ENCODE assay signal across 8 cellular contexts in the genomic region with DNA sequence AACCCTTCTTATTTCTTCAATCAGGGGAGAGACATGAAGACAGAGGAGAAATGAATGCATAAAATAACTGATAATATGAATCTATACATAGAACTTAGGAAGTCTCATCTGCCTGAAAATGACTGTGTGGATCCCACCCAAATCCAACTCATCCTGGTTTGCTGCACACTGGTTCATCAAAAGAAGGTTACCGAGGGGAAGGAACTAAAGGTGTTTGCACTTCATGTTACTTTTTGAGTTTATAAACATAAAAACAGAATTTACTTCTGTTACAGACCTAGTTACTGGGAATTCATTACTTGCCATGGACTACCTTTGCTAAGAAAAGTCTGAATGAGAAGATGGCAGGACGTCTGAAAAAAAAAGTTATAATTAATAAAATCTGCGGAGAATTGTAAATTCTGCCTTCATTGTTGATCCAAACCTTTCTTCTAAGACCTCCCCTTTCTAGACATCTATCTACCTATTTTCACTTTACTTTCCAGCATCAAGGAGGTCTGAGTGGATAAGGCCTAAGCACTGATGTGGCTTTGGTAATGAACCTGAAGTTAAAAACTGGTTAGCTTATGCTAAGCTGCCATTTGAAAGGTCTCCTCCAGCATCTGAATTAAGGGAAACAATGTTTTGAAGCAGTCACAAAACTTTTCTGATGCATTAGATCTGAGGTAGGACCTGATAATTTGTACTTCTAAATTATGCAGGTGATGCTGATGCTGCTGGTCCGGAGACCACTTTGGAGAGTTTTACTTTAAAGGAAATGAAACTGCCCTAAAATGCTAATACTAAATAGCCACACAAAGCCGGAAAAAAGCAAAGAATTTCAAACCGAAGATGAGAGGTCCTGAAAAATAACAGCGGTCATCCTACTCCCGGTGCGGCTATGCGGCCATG.
DNase-seq lines count a peak whose midpoint lies in the region; ATAC-seq and TF ChIP-seq lines count a peak whose summit lies in the region.

No MANE protein-coding gene starts in this region.

- no peak for TF ChIP-seq POLR2A in body of pancreas (IDR thresholded peaks at IDR 0.05)

- peak overlapping the region; percentile 74 to 93 (median 90) for H3K27ac ChIP-seq in body of pancreas
- peak overlapping the region; percentile 97 to 98 for H3K27ac ChIP-seq in mucosa of rectum (ENCODE audit: low read depth in 2 of 2, low read length in 2 of 2)

- peak; percentile 14 for ATAC-seq in HG03196 (IDR thresholded peaks at IDR 0.05; ENCODE audit: unreplicated experiment)
- ATAC-seq in body of pancreas = no peak
- no peak for ATAC-seq in HG02870 (IDR thresholded peaks at IDR 0.05; ENCODE audit: unreplicated experiment)

- no peaks in the 10 kb centered on the region for H3K36me3 ChIP-seq in body of pancreas (replicated peaks in 1 of 2; ENCODE audit: insufficient read depth in 1 of 2, low read depth in 2 of 2)
- no peaks in the 10 kb centered on the region for H3K36me3 ChIP-seq in mucosa of rectum (ENCODE audit: control insufficient read depth in 2 of 2, insufficient read depth in 2 of 2, low read length in 2 of 2)

- intact Hi-C loops in body of pancreas (cut with DNase I) = no loop called here

- peaks cover 12% of the 10 kb centered on the region for H3K4me1 ChIP-seq in body of pancreas
- H3K4me1 ChIP-seq in mucosa of rectum (ENCODE audit: control insufficient read depth in 2 of 2, insufficient read depth in 2 of 2, low read length in 2 of 2) = peaks cover 0 to 7% of the 10 kb centered on the region in 2 donors

- no peaks in the 10 kb centered on the region for H3K9me3 ChIP-seq in body of pancreas
- H3K9me3 ChIP-seq in mucosa of rectum (ENCODE audit: control insufficient read depth in 2 of 2, low read length in 2 of 2) = no peaks in the 10 kb centered on the region

- 38 to 41% methylated on average over 10 of the region's 10 CpGs for WGBS in body of pancreas, 2 donors

- no peak for DNase-seq in body of pancreas
- DNase-seq in NCI-H2029 (lab: John Stamatoyannopoulos, UW) = no peak
- DNase-seq in ureter (ENCODE audit: low spot score) = no peak
- DNase-seq in middle frontal gyrus (ENCODE audit: extremely low spot score, low spot score) = no peak

- peak overlapping the region; percentile 83 to 95 for H3K9ac ChIP-seq in mucosa of rectum (ENCODE audit: low read depth in 1 of 2, low read length in 2 of 2)

- H3K4me3 ChIP-seq in GM08714 (ENCODE audit: low read length) = peak overlapping the region; percentile 86
- peak overlapping the region; percentile 30 to 38 for H3K4me3 ChIP-seq in body of pancreas
- H3K4me3 ChIP-seq in mucosa of rectum (ENCODE audit: low read length in 2 of 2) = peak overlapping the region; percentile 87 to 95

- H3K27me3 ChIP-seq in body of pancreas (no peaks in the 10 kb centered on the region), mucosa of rectum (ENCODE audit: control insufficient read depth in 2 of 2, insufficient read depth in 2 of 2, low read length in 2 of 2) (no peaks in the 10 kb centered on the region)

- no peak for TF ChIP-seq CTCF in body of pancreas (IDR thresholded peaks at IDR 0.05)

Comparison
In these comparisons a context has a peak if more than half of its experiments do, and no peak if none do; other contexts are left out.
1. H3K4me3 ChIP-seq: peak in every context shown above with its lines; median percentile 91 in mucosa of rectum; 86 in GM08714; 34 in body of pancreas.